ENCODE assay signal across 12 cellular contexts in the genomic region with DNA sequence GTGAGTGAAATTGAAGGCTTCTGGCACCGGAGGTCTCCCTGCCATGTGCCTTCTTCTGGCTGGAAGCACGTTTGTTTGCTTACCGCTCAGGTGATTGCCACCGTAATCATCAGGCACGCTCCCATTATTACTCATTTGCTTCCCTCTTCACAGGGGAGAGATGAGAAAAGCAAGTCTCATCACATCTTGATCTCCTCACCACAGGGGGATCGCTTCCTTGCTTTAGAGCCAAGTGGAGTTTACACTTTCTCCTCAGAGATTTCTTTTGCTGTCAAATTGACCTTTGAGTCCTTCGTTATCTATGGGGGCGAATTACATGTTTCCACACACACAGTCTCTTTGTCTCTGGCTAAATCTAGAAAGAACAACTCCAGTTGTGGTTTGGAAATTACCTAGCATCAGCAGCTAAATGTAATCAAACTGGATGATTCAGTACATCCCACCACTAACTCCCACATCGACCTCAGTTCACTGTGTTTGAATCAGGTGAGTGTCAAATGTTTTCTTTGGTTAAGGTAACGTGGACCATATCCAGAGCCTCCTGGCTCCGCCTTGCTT.
A peak's percentile ranks its signal among the peaks of the same experiment; 100 is the strongest.
DNase-seq lines count a peak whose midpoint lies in the region; ATAC-seq, FAIRE-seq and TF ChIP-seq lines count a peak whose summit lies in the region.
"Had no signal": no experiment of that assay in that cellular context is flagged by ENCODE, and none has a peak within 500 bp of the region (broad histone marks: within the 10 kb centered on the region; RNA-seq: fewer than 3 reads in every experiment).

No MANE protein-coding gene starts in this region.

- no peak overlapping the region for H3K9ac ChIP-seq in GM12878 (ENCODE audit: control insufficient read depth, insufficient read depth, low read length)

- no peak for DNase-seq in activated CD4-positive, alpha-beta T cell treated with anti-CD3 and anti-CD28 coated beads for 36 hours
- DNase-seq in activated CD4-positive, alpha-beta T cell treated with anti-CD3 and anti-CD28 coated beads for 1 hour = no peak
- peak; percentile 41 for DNase-seq in GM12878 (ENCODE audit: low read depth, low spot score)
- peak; percentile 70 for DNase-seq in small intestine
- no peak for DNase-seq in NOMO-1 (lab: John Stamatoyannopoulos, UW; ENCODE audit: unreplicated experiment in 2 of 2)
- DNase-seq in stimulated activated CD4-positive, alpha-beta T cell treated with anti-CD3 and anti-CD28 coated beads, Interleukin-4, amount 100 ng/mL, for 4 hours = no peak
- DNase-seq: glutamatergic neuron; stimulated activated CD8-positive, alpha-beta memory T cell treated with anti-CD3 and anti-CD28 coated beads, Interleukin-4, amount 100 ng/mL, for 48 hours had no signal

- H2AFZ ChIP-seq in GM12878 (ENCODE audit: control insufficient read depth, low read depth, low read length) = peak overlapping the region; percentile 32; the same call in 1 of the 2 replicates

- no peak for TF ChIP-seq POLR2A in GM12878 (IDR thresholded peaks at IDR 0.05; ENCODE audit: low read depth, low read length)

- H3K27ac ChIP-seq in GM12878 (ENCODE audit: control insufficient read depth, insufficient read depth) (0 out of 2 replicates have a peak overlapping the region, but pooled peaks have one; percentile 2), small intestine (ENCODE audit: low read depth in 1 of 2, low read length in 1 of 2) (no peak overlapping the region)

- H3K9me3 ChIP-seq in GM12878 (replicated peaks; ENCODE audit: control insufficient read depth, insufficient read depth, low read length) (no peaks in the 10 kb centered on the region; the same call in 2 of the 3 replicates), small intestine (ENCODE audit: control insufficient read depth, low read depth) (no peaks in the 10 kb centered on the region)

- in situ Hi-C loops in GM12878 (cut with MboI) = no loop called here

- 29% methylated on average over 11 of the region's 11 CpGs for WGBS in GM12878 (ENCODE audit: insufficient coverage, insufficient replicate concordance, low lambda C conversion rate, missing lambda C conversion rate)
- 21 to 58% (median 34%) methylated on average over 11 of the region's 11 CpGs for WGBS in small intestine, 3 donors

- H3K4me3 Mint-ChIP-seq in activated CD4-positive, alpha-beta T cell treated with anti-CD3 and anti-CD28 coated beads for 36 hours = no peak overlapping the region

- H3K4me1 ChIP-seq in GM12878 (ENCODE audit: control insufficient read depth, insufficient read depth, low read length) (no peaks in the 10 kb centered on the region), small intestine (ENCODE audit: control insufficient read depth in 2 of 2, insufficient read depth in 1 of 2, low read depth in 1 of 2, low read length in 1 of 2) (no peaks in the 10 kb centered on the region)

- no peaks in the 10 kb centered on the region for H3K36me3 ChIP-seq in GM12878 (ENCODE audit: control insufficient read depth in 2 of 2, insufficient read depth in 2 of 2, low read length in 1 of 2)
- H3K36me3 ChIP-seq in small intestine (ENCODE audit: control insufficient read depth in 2 of 2, insufficient read depth in 2 of 2, low read length in 2 of 2) = no peaks in the 10 kb centered on the region

- no peak for TF ChIP-seq RAD21 in GM12878 (IDR thresholded peaks at IDR 0.05; ENCODE audit: insufficient read depth, low read depth, low read length)

- POLR2A ChIA-PET in activated CD4-positive, alpha-beta T cell treated with anti-CD3 and anti-CD28 coated beads for 36 hours (lab: Charles Lee) = no interaction called here
- POLR2A ChIA-PET in GM12878 (lab: Charles Lee) = interaction anchor here (0.9 to 1.2 kb wide), 3 partner anchors 15 to 101 kb away, joined by 3 read pairs; no protein-coding TSS in a partner anchor

- RAD21 ChIA-PET in GM12878 (lab: Charles Lee; ENCODE audit: unreplicated experiment) = interaction anchor here (1.7 to 2.4 kb wide), 6 partner anchors 17 to 104 kb away, joined by 4 to 18 read pairs (median 6); no protein-coding TSS in a partner anchor

- H3K79me2 ChIP-seq in GM12878 (ENCODE audit: control insufficient read depth, insufficient read depth, low read length) = no peaks in the 10 kb centered on the region

- TF ChIP-seq CTCF in GM12878 (IDR thresholded peaks at IDR 0.05 in 2 of 3, conservative IDR thresholded peaks at IDR 0.05 in 1 of 3; ENCODE audit: control insufficient read depth in 2 of 3, extremely low read depth in 1 of 3, insufficient read depth in 1 of 3, low read depth in 3 of 3, low read length in 3 of 3) = no peak

- no peaks in the 10 kb centered on the region for H3K36me3 Mint-ChIP-seq in activated CD4-positive, alpha-beta T cell treated with anti-CD3 and anti-CD28 coated beads for 36 hours (ENCODE audit: low read depth)

- no peaks in the 10 kb centered on the region for H3K27me3 Mint-ChIP-seq in activated CD4-positive, alpha-beta T cell treated with anti-CD3 and anti-CD28 coated beads for 36 hours

- intact Hi-C loops in activated CD4-positive, alpha-beta T cell treated with anti-CD3 and anti-CD28 coated beads for 36 hours (cut with DNase I, micrococcal nuclease) = no loop called here
- intact Hi-C loops in GM12878 (cut with micrococcal nuclease; ENCODE audit: unreplicated experiment) = no loop called here

- H3K4me3 ChIP-seq in GM12878 = no peak overlapping the region
- H3K4me3 ChIP-seq in small intestine (ENCODE audit: low read depth in 1 of 2, low read length in 2 of 2) = no peak overlapping the region

- H3K27me3 ChIP-seq in GM12878 (replicated peaks in 1 of 2; ENCODE audit: control insufficient read depth in 2 of 2, insufficient read depth in 2 of 2, low read length in 1 of 2) = no peaks in the 10 kb centered on the region
- H3K27me3 ChIP-seq in small intestine (ENCODE audit: control insufficient read depth in 2 of 2, insufficient read depth in 2 of 2, low read length in 2 of 2) = no peaks in the 10 kb centered on the region

- no TSS peak for BruUV-seq in GM12878 (replicated peaks; lab: Mats Ljungman, UMichigan)

- no peaks in the 10 kb centered on the region for H3K9me3 Mint-ChIP-seq in activated CD4-positive, alpha-beta T cell treated with anti-CD3 and anti-CD28 coated beads for 36 hours (ENCODE audit: low read depth)

- no peaks in the 10 kb centered on the region for H4K20me1 ChIP-seq in GM12878 (ENCODE audit: control insufficient read depth, insufficient read depth)

- CTCF ChIA-PET in activated CD4-positive, alpha-beta T cell treated with anti-CD3 and anti-CD28 coated beads for 36 hours (lab: Charles Lee) = no interaction called here
- CTCF ChIA-PET in GM12878 (lab: Yijun Ruan, JAX) = interaction anchor here (1.0 to 3.4 kb wide), 6 partner anchors 9 to 104 kb away, joined by 4 to 18 read pairs (median 8); no protein-coding TSS in a partner anchor

- ATAC-seq in activated CD4-positive, alpha-beta T cell treated with anti-CD3 and anti-CD28 coated beads for 36 hours = peak; percentile 23
- ATAC-seq in HG03342 (IDR thresholded peaks at IDR 0.05; ENCODE audit: unreplicated experiment) (peak; percentile 50), GM12878 (peak; percentile 84), esophagus mucosa (no peak)

- SMC1A ChIA-PET in GM12878 (lab: Charles Lee; ENCODE audit: uncharacterized antibody, unreplicated experiment) = interaction anchor here (0.6 to 3.0 kb wide), 12 partner anchors 10 to 330 kb away, joined by 3 to 29 read pairs (median 10); no protein-coding TSS in a partner anchor

- H3K4me1 Mint-ChIP-seq in activated CD4-positive, alpha-beta T cell treated with anti-CD3 and anti-CD28 coated beads for 36 hours = no peaks in the 10 kb centered on the region

- H3K4me2 ChIP-seq in GM12878 (ENCODE audit: control insufficient read depth, insufficient read depth) = 0 out of 2 replicates have a peak overlapping the region, but pooled peaks have one; percentile 5

- no peak overlapping the region for H3K27ac Mint-ChIP-seq in activated CD4-positive, alpha-beta T cell treated with anti-CD3 and anti-CD28 coated beads for 36 hours

- FAIRE-seq in GM12878 (lab: Jason Lieb, UNC) (no peak), small intestine (lab: Jason Lieb, UNC) (no peak)
- FAIRE-seq: G401.6, TTC549 had no signal

- peak; percentile 48 to 87; a peak in 2 of 4 replicates for TF ChIP-seq EP300 in GM12878 (IDR thresholded peaks at IDR 0.05; ENCODE audit: borderline replicate concordance in 1 of 2, control insufficient read depth in 1 of 2, low read depth in 2 of 2, low read length in 2 of 2)

TF ChIP-seq in GM12878, 131 proteins besides CTCF, POLR2A, EP300 and RAD21 (continues in another document):
- TF ChIP-seq, protein P1, sequence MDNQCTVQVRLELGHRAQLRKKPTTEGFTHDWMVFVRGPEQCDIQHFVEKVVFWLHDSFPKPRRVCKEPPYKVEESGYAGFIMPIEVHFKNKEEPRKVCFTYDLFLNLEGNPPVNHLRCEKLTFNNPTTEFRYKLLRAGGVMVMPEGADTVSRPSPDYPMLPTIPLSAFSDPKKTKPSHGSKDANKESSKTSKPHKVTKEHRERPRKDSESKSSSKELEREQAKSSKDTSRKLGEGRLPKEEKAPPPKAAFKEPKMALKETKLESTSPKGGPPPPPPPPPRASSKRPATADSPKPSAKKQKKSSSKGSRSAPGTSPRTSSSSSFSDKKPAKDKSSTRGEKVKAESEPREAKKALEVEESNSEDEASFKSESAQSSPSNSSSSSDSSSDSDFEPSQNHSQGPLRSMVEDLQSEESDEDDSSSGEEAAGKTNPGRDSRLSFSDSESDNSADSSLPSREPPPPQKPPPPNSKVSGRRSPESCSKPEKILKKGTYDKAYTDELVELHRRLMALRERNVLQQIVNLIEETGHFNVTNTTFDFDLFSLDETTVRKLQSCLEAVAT (IDR thresholded peaks at IDR 0.05) = peak; percentile 65; the same call in 1 of the 2 replicates
- TF ChIP-seq, protein P2, sequence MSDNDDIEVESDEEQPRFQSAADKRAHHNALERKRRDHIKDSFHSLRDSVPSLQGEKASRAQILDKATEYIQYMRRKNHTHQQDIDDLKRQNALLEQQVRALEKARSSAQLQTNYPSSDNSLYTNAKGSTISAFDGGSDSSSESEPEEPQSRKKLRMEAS (IDR thresholded peaks at IDR 0.05; ENCODE audit: low read depth, low read length) = no peak; the same call in 1 of the 2 replicates
- TF ChIP-seq, protein P3, sequence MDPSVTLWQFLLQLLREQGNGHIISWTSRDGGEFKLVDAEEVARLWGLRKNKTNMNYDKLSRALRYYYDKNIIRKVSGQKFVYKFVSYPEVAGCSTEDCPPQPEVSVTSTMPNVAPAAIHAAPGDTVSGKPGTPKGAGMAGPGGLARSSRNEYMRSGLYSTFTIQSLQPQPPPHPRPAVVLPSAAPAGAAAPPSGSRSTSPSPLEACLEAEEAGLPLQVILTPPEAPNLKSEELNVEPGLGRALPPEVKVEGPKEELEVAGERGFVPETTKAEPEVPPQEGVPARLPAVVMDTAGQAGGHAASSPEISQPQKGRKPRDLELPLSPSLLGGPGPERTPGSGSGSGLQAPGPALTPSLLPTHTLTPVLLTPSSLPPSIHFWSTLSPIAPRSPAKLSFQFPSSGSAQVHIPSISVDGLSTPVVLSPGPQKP (IDR thresholded peaks at IDR 0.05; ENCODE audit: low read depth, low read length) = no peak
- TF ChIP-seq SMAD1 (IDR thresholded peaks at IDR 0.05; ENCODE audit: low read depth, partially characterized antibody) (peak; percentile 62), IRF4 (IDR thresholded peaks at IDR 0.05; ENCODE audit: low read depth, low read length) (peak; percentile 74), ATF7 (IDR thresholded peaks at IDR 0.05; ENCODE audit: low read depth) (peak; percentile 77), NR2F1 (conservative IDR thresholded peaks at IDR 0.05) (peak; percentile 94), NBN (IDR thresholded peaks at IDR 0.05) (peak; percentile 86)

Comparison
In these comparisons a context has a peak if more than half of its experiments do, and no peak if none do; other contexts are left out.
1. DNase-seq: peak in GM12878 (single experiment) and small intestine (single experiment); none in activated CD4-positive, alpha-beta T cell treated with anti-CD3 and anti-CD28 coated beads for 36 hours (single experiment), activated CD4-positive, alpha-beta T cell treated with anti-CD3 and anti-CD28 coated beads for 1 hour (single experiment), NOMO-1 (0 of 2) and stimulated activated CD4-positive, alpha-beta T cell treated with anti-CD3 and anti-CD28 coated beads, Interleukin-4, amount 100 ng/mL, for 4 hours (0 of 2).